In genomic region chr16:1887711-1888354, GRCh38 we compare ENCODE assay signal across 29 cellular contexts. TPM values are rescaled to one million over a fixed set of nuclear protein-coding genes. Genes with fewer than 3 reads are reported as not detected.
"Had no signal": no experiment of that assay in that cellular context is flagged by ENCODE, and none has a peak within 500 bp of the region (broad histone marks: within the 10 kb centered on the region; RNA-seq: fewer than 3 reads in every experiment).

No MANE protein-coding gene starts in this region.

- H3K4me3 ChIP-seq: adrenal gland, ascending aorta, hepatocyte, left ventricle myocardium inferior, sigmoid colon, smooth muscle cell, thoracic aorta, upper lobe of right lung had no signal

- H3K27me3 ChIP-seq: ascending aorta had no signal

- H3K4me1 Mint-ChIP-seq: immature natural killer cell had no signal

- H3K9me3 Mint-ChIP-seq: immature natural killer cell had no signal

- H3K36me3 ChIP-seq: adrenal gland, ascending aorta, brain microvascular endothelial cell, left ventricle myocardium inferior, sigmoid colon, thoracic aorta, upper lobe of right lung had no signal

- H3K27ac ChIP-seq: adrenal gland, ascending aorta, brain microvascular endothelial cell, hepatocyte, left ventricle myocardium inferior, sigmoid colon, thoracic aorta, upper lobe of right lung had no signal

- H3K9me3 ChIP-seq: adrenal gland, ascending aorta, left ventricle myocardium inferior, sigmoid colon, thoracic aorta, upper lobe of right lung had no signal

- H2AFZ ChIP-seq: hepatocyte had no signal

- H3K36me3 Mint-ChIP-seq: activated naive CD8-positive, alpha-beta T cell; immature natural killer cell had no signal

- H3K27ac Mint-ChIP-seq: activated naive CD8-positive, alpha-beta T cell; immature natural killer cell had no signal

- H3K4me1 ChIP-seq: adrenal gland, ascending aorta, left ventricle myocardium inferior, sigmoid colon, upper lobe of right lung had no signal

- FAIRE-seq: colon, frontal cortex had no signal

- H3K4me3 Mint-ChIP-seq: activated naive CD8-positive, alpha-beta T cell; immature natural killer cell had no signal

- H3K79me2 ChIP-seq: hepatocyte had no signal

- H3K4me2 ChIP-seq: hepatocyte, smooth muscle cell had no signal

- DNase-seq: activated CD4-positive, alpha-beta T cell treated with anti-CD3 and anti-CD28 coated beads for 1 hour; activated CD4-positive, alpha-beta T cell treated with anti-CD3 and anti-CD28 coated beads, Interleukin-2, amount 50 U/mL, for 1 hour; activated naive CD4-positive, alpha-beta T cell; activated T-cell treated with anti-CD3 and anti-CD28 coated beads, Interleukin-2, amount 50 U/mL, for 1 hour; brain microvascular endothelial cell; caudate nucleus; effector memory CD4-positive, alpha-beta T cell; glutamatergic neuron; immature natural killer cell; kidney glomerular epithelial cell; left ventricle myocardium inferior; occipital lobe; sigmoid colon; stimulated activated CD4-positive, alpha-beta T cell treated with anti-CD3 and anti-CD28 coated beads, Interleukin-4, amount 100 ng/mL, for 1 hour; stimulated activated naive CD4-positive, alpha-beta T cell; T-helper 9 cell; upper lobe of right lung had no signal

- ATAC-seq: upper lobe of right lung had no signal

RNA-seq across cellular contexts. Expression of gene MEIOB, which starts 15.9 kb away (rescaled TPM):
- total RNA-seq: ascending aorta; dermis microvascular lymphatic vessel endothelial cell; hepatocyte; left ventricle myocardium inferior; mononuclear cell; occipital lobe; sigmoid colon; T-helper 1 cell treated with Interleukin-12 subunit alpha and Interleukin-12 subunit beta and Interleukin-4 antibody, amounts not matched to agents 30 ng/mL and 1 ng/mL, for 36 hours; thoracic aorta; upper lobe of right lung had no signal
- polyA plus RNA-seq: adrenal gland, immature natural killer cell, neural cell had no signal

RNA-seq across cellular contexts. Expression of gene HS3ST6, which starts 30.4 kb away (rescaled TPM):
- total RNA-seq: adrenal gland; ascending aorta; dermis microvascular lymphatic vessel endothelial cell; frontal cortex; hepatocyte; left ventricle myocardium inferior; mononuclear cell; occipital lobe; sigmoid colon; smooth muscle cell; T-helper 1 cell treated with Interleukin-12 subunit alpha and Interleukin-12 subunit beta and Interleukin-4 antibody, amounts not matched to agents 30 ng/mL and 1 ng/mL, for 36 hours; thoracic aorta; upper lobe of right lung had no signal
- polyA plus RNA-seq: immature natural killer cell, neural cell, smooth muscle cell had no signal
